In the genomic region with DNA sequence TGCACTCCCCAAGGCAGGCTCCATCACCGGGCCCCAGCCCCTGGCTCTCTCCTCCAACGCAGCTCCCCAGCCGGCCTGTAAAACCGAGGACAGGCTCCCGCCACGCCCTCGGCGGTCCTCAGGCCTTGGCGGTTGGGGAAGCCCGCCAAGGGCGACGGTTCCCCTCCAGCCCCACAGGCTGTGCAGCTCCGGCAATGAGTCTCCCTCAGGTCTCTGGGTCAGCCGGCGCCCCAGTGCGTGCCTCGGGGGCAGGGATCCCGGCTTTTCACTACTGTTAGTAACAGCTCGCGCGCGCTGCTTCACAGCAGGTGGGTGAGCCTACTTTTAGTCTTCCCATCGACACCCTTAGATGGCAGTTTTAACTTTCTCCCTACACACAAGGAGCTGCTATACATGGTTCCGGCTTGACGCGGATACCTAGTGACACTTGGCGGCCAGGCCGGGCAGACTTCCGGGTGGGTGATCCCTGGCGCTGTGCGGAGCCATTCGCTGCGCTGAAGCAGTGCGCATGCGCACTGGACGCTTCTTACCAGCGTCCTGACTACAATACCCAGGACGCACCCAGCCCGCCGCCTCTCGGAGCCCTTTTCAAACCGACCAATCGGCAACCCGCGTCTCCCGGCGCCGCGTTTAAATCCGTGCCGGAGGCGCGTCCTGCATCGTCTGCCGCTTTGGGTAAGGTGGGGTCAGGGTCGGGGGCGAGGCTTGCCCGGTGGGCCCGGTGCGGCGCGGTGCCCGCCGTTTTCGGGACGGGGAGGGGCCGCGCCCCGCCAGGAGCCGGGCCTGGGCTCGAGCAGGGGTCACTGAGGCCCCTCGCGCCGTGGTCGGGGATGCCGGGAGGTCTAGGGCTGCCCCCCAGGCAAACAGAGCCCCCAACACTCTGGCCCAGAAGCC, we compare ENCODE assay signal across 8 cellular contexts. TPM values are rescaled to one million over a fixed set of nuclear protein-coding genes. Genes with fewer than 3 reads are reported as not detected.
A peak's percentile ranks its signal among the peaks of the same experiment; 100 is the strongest.
DNase-seq lines count a peak whose midpoint lies in the region; ATAC-seq lines count a peak whose summit lies in the region.

A gene with protein sequence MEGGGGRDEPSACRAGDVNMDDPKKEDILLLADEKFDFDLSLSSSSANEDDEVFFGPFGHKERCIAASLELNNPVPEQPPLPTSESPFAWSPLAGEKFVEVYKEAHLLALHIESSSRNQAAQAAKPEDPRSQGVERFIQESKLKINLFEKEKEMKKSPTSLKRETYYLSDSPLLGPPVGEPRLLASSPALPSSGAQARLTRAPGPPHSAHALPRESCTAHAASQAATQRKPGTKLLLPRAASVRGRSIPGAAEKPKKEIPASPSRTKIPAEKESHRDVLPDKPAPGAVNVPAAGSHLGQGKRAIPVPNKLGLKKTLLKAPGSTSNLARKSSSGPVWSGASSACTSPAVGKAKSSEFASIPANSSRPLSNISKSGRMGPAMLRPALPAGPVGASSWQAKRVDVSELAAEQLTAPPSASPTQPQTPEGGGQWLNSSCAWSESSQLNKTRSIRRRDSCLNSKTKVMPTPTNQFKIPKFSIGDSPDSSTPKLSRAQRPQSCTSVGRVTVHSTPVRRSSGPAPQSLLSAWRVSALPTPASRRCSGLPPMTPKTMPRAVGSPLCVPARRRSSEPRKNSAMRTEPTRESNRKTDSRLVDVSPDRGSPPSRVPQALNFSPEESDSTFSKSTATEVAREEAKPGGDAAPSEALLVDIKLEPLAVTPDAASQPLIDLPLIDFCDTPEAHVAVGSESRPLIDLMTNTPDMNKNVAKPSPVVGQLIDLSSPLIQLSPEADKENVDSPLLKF (plus strand): TSS at position 614 of the 894 bp plus-strand sequence. CDS start 531 bp downstream, outside the sequence.

- H3K4me3 ChIP-seq in effector memory CD4-positive, alpha-beta T cell (ENCODE audit: insufficient read depth, low read depth, low read length, poor library complexity, severe bottlenecking) = peak within 1 kb of the TSS; percentile 55

- H3K36me3 ChIP-seq in effector memory CD4-positive, alpha-beta T cell (ENCODE audit: control insufficient read depth, insufficient read depth, low read length) = no peaks in the 10 kb centered on the region

- H3K27me3 ChIP-seq in effector memory CD4-positive, alpha-beta T cell (replicated peaks; ENCODE audit: control insufficient read depth, insufficient read depth, low read length, poor library complexity, severe bottlenecking) = no peaks in the 10 kb centered on the region

- DNase-seq in CMK (ENCODE audit: low read depth) (peak; percentile 97), HS-5 (ENCODE audit: low read depth) (peak; percentile 92), medulla oblongata (ENCODE audit: extremely low spot score) (peak; percentile 99)
- DNase-seq in NK-92 treated with Interleukin-12 subunit alpha and Interleukin-12 subunit beta, amount 100 ng/mL, for 24 hours (lab: John Stamatoyannopoulos, UW) = peak; percentile 95
- peak; percentile 93 to 96 (median 96) for DNase-seq in effector memory CD4-positive, alpha-beta T cell
- peak; percentile 94 for DNase-seq in stimulated activated CD8-positive, alpha-beta memory T cell treated with anti-CD3 and anti-CD28 coated beads, Interleukin-12 subunit alpha, Interleukin-12 subunit beta, amount 100 ng/mL, for 1 hour (ENCODE audit: low read depth)

- peak; percentile 96 for ATAC-seq in GM19468 (IDR thresholded peaks at IDR 0.05; ENCODE audit: extremely low read depth, unreplicated experiment)

- no peaks in the 10 kb centered on the region for H3K9me3 ChIP-seq in effector memory CD4-positive, alpha-beta T cell (ENCODE audit: control insufficient read depth, low read length)

- peak within 1 kb of the TSS; percentile 74 for H3K27ac ChIP-seq in effector memory CD4-positive, alpha-beta T cell (ENCODE audit: insufficient read depth, low read length, poor library complexity, severe bottlenecking)

- H3K4me1 ChIP-seq in effector memory CD4-positive, alpha-beta T cell (ENCODE audit: control insufficient read depth, insufficient read depth, low read length, poor library complexity, severe bottlenecking) = peaks cover 11% of the 10 kb centered on the region

- CTCF ChIA-PET in activated CD8-positive, alpha-beta memory T cell treated with anti-CD3 and anti-CD28 coated beads for 36 hours (lab: Charles Lee) = interaction anchor here (0.9 to 1.6 kb wide), 5 partner anchors 8 to 290 kb away, joined by 3 to 9 read pairs (median 4); a partner anchor contains a TSS

- POLR2A ChIA-PET in activated CD8-positive, alpha-beta memory T cell treated with anti-CD3 and anti-CD28 coated beads for 36 hours (lab: Charles Lee) = interaction anchor here (0.6 to 2.4 kb wide), 10 partner anchors 10 to 179 kb away, joined by 3 to 8 read pairs (median 3); a partner anchor contains a TSS

RNA-seq across cellular contexts. Expression of the gene that starts here (rescaled TPM):
- 10 to 100 TPM; 34.3 to 35.7 TPM for total RNA-seq in activated CD8-positive, alpha-beta memory T cell treated with anti-CD3 and anti-CD28 coated beads for 36 hours

Comparison
In these comparisons a context has a peak if more than half of its experiments do, and no peak if none do; other contexts are left out.
1. Peak in every context shown above with its lines: DNase-seq, ATAC-seq, H3K4me3 ChIP-seq and H3K27ac ChIP-seq.